In genomic region chr3:179604336-179605078, GRCh38 we compare ENCODE assay signal across 8 cellular contexts. TPM values are rescaled to one million over a fixed set of nuclear protein-coding genes. Genes with fewer than 3 reads are reported as not detected.
A peak's percentile ranks its signal among the peaks of the same experiment; 100 is the strongest.
DNase-seq lines count a peak whose midpoint lies in the region; ATAC-seq, FAIRE-seq and TF ChIP-seq lines count a peak whose summit lies in the region.

Gene MRPL47, minus strand, starts transcription at chr3:179604638. Its CDS starts 14 bp downstream, at chr3:179604624.
Gene NDUFB5, plus strand, starts transcription at chr3:179604794. Its CDS starts 22 bp downstream, at chr3:179604816.

- H3K4me2 ChIP-seq in OCI-LY1 (ENCODE audit: low read length) = peak within 1 kb of the TSS; percentile 78

- H3K27ac ChIP-seq in HUES64 (ENCODE audit: low read depth, low read length) (peak within 1 kb of the TSS; percentile 89), OCI-LY1 (ENCODE audit: low read depth, low read length, poor library complexity, severe bottlenecking) (peak within 1 kb of the TSS; percentile 64), mesodermal cell (ENCODE audit: low read depth, low read length, severe bottlenecking) (peak within 1 kb of the TSS; percentile 89)

- BruUV-seq in Calu3 (replicated peaks; lab: Mats Ljungman, UMichigan) = no TSS peak

- H3K4me1 Mint-ChIP-seq in Calu3 (ENCODE audit: low read depth, unreplicated experiment) = peaks cover 8% of the 10 kb centered on the region

- peak within 1 kb of the TSS; percentile 94 for H3K27ac Mint-ChIP-seq in Calu3 (ENCODE audit: unreplicated experiment)

- no peak for TF ChIP-seq CTCF in Calu3 (IDR thresholded peaks at IDR 0.05; ENCODE audit: unreplicated experiment)
- TF ChIP-seq CTCF in OCI-LY1 (IDR thresholded peaks at IDR 0.05; ENCODE audit: low read length) = no peak

- intact Hi-C loops in Calu3 (cut with micrococcal nuclease; ENCODE audit: unreplicated experiment) = loop anchor here (2.0 kb wide), 1 partner anchor 40 kb away; no protein-coding TSS in a partner anchor

- under 1% methylated on average over 45 of the region's 45 CpGs for WGBS in HUES64
- WGBS in mesodermal cell (ENCODE audit: insufficient coverage in 2 of 2), 2 experiments = 0% methylated on average over 27 to 34 of the region's 45 CpGs

- no peaks in the 10 kb centered on the region for H4K20me1 ChIP-seq in OCI-LY1 (ENCODE audit: insufficient read depth, low read length)

- H3K4me1 ChIP-seq in HUES64 (ENCODE audit: insufficient read depth, low read length) (peaks cover 6% of the 10 kb centered on the region; the same call in 1 of the 2 replicates), OCI-LY1 (ENCODE audit: insufficient read depth, low read length, severe bottlenecking) (peaks cover 57% of the 10 kb centered on the region), mesodermal cell (ENCODE audit: control insufficient read depth, insufficient read depth, low read length, poor library complexity, severe bottlenecking) (no peaks in the 10 kb centered on the region)

- peaks cover 43% of the 10 kb centered on the region for H3K79me2 ChIP-seq in OCI-LY1 (ENCODE audit: insufficient read depth, low read length)

- H3F3A ChIP-seq in OCI-LY1 (ENCODE audit: insufficient read depth, low read length) = peaks cover 3% of the 10 kb centered on the region; the same call in 1 of the 2 replicates

- H3K9me3 ChIP-seq in HUES64 (ENCODE audit: insufficient read depth, low read depth, low read length) (no peaks in the 10 kb centered on the region), OCI-LY1 (ENCODE audit: low read length) (no peaks in the 10 kb centered on the region), mesodermal cell (ENCODE audit: control insufficient read depth, low read length) (no peaks in the 10 kb centered on the region)

- peak within 1 kb of the TSS; percentile 87 for H3K4me3 ChIP-seq in HUES64 (ENCODE audit: low read length)
- H3K4me3 ChIP-seq in OCI-LY1 (ENCODE audit: low read depth, low read length, poor library complexity, severe bottlenecking) = peak within 1 kb of the TSS; percentile 87
- peak within 1 kb of the TSS; percentile 87 for H3K4me3 ChIP-seq in mesodermal cell (ENCODE audit: extremely low read depth, insufficient read depth, low read length, poor library complexity, severe bottlenecking)

- H3K9me3 Mint-ChIP-seq in Calu3 (ENCODE audit: low read depth, unreplicated experiment) = no peaks in the 10 kb centered on the region

- no peaks in the 10 kb centered on the region for H3K27me3 Mint-ChIP-seq in Calu3 (ENCODE audit: unreplicated experiment)

- peak; percentile 90 for FAIRE-seq in endometrium (lab: Jason Lieb, UNC)

- H3K36me3 Mint-ChIP-seq in Calu3 (ENCODE audit: insufficient read depth, unreplicated experiment) = peaks cover 47% of the 10 kb centered on the region

- H3K36me3 ChIP-seq in HUES64 (ENCODE audit: insufficient read depth, low read length) (peaks cover 43% of the 10 kb centered on the region), OCI-LY1 (ENCODE audit: insufficient read depth, low read length) (peaks cover 37% of the 10 kb centered on the region), mesodermal cell (ENCODE audit: control insufficient read depth, insufficient read depth, low read length) (peaks cover 33% of the 10 kb centered on the region)

- H2AFZ ChIP-seq in OCI-LY1 (ENCODE audit: low read length) = peak within 1 kb of the TSS; percentile 29; the same call in 1 of the 2 replicates

- peak; percentile 94 for DNase-seq in Calu3
- peak; percentile 91 for DNase-seq in activated CD8-positive, alpha-beta memory T cell treated with anti-CD3 and anti-CD28 coated beads, Interleukin-2, amount 50 U/mL, for 4 hours
- peak; percentile 83 to 90 for DNase-seq in stimulated activated CD8-positive, alpha-beta memory T cell treated with anti-CD3 and anti-CD28 coated beads, Interleukin-15, amount 100 ng/mL, for 4 hours (ENCODE audit: low read depth in 2 of 2)

- ATAC-seq in GM21447 (IDR thresholded peaks at IDR 0.05; ENCODE audit: unreplicated experiment) = peak; percentile 97

- H3K27me3 ChIP-seq in HUES64 (ENCODE audit: insufficient read depth, low read length) (no peaks in the 10 kb centered on the region), OCI-LY1 (ENCODE audit: insufficient read depth, low read length) (no peaks in the 10 kb centered on the region)

- peak within 1 kb of the TSS; percentile 95 for H3K9ac ChIP-seq in HUES64 (ENCODE audit: low read depth, low read length)
- H3K9ac ChIP-seq in OCI-LY1 (ENCODE audit: low read length) = peak within 1 kb of the TSS; percentile 73

- no peaks in the 10 kb centered on the region for H3K9me2 ChIP-seq in OCI-LY1 (ENCODE audit: low read depth, low read length)

- peak within 1 kb of the TSS; percentile 86 for H3K4me3 Mint-ChIP-seq in Calu3 (ENCODE audit: low read depth, unreplicated experiment)

- CTCF ChIA-PET in Calu3 (lab: Charles Lee) = interaction anchor here (0.9 to 1.0 kb wide), 4 partner anchors 10 to 48 kb away, joined by 3 to 6 read pairs (median 4); partner anchors contain the start of gene USP13

RNA-seq across cellular contexts. Expression of gene MRPL47, which starts in this region (rescaled TPM):
- 76.2 and 88.0 TPM in 2 replicates for total RNA-seq in Calu3 (2022)
- polyA plus RNA-seq in HUES64 (2013, experiment 1 of 2) = 85.2 TPM
- 86.5 TPM for polyA plus RNA-seq in HUES64 (2013, experiment 2 of 2)
- 64.7 TPM for polyA plus RNA-seq in mesodermal cell (2013, experiment 1 of 2)
- polyA plus RNA-seq in mesodermal cell (2013, experiment 2 of 2) = 75.5 TPM

RNA-seq across cellular contexts. Expression of gene NDUFB5, which starts in this region (rescaled TPM):
- 135 and 146 TPM in 2 replicates for total RNA-seq in Calu3 (2022)
- polyA plus RNA-seq in HUES64 (2013, experiment 1 of 2) = 72.4 TPM
- polyA plus RNA-seq in HUES64 (2013, experiment 2 of 2) = 94.7 TPM
- polyA plus RNA-seq in mesodermal cell (2013, experiment 1 of 2) = 118 TPM
- 137 TPM for polyA plus RNA-seq in mesodermal cell (2013, experiment 2 of 2)

Comparison
In these comparisons a context has a peak if more than half of its experiments do, and no peak if none do; other contexts are left out.
1. Peak in every context shown above with its lines: DNase-seq, ATAC-seq, H3K4me3 ChIP-seq and H3K27ac ChIP-seq.